ENCODE assay signal across 8 cellular contexts in the genomic region with DNA sequence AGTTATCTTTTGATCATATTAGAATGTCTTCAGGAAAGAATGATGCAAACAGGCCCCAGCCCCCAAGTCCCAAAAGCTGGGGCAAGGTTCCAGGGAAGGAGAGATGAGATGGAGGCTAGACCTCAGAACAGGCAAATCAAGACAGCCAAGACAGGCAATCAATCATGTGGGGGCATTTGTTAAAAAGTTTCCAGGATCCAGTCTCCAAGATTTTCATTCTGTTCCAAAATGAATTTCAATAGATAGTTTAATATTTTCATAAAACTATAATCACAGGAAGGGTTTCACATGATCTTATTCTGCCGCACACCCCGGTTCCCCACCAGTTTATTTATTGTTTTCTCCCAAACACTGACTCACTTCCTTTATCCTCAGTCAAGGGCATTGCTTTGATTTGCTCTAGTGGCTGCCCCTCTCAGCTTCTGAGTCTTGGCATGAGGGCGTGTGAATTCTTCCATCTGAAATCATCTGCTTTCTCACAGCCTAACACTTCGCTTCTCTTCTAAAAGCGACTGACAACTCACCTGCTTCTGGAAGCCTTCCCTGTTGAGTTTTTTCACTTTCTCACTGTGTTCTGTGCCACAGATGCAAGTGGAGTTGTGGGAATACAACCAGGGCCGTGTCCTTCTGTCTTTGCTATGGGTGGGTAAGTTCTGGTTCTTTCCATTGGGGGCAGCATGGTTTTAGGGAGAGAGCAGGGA. TPM values are rescaled to one million over a fixed set of nuclear protein-coding genes. Genes with fewer than 3 reads are reported as not detected.
DNase-seq lines count a peak whose midpoint lies in the region; ATAC-seq and TF ChIP-seq lines count a peak whose summit lies in the region.

No MANE protein-coding gene starts in this region.

- H3K27ac Mint-ChIP-seq in activated CD8-positive, alpha-beta memory T cell treated with anti-CD3 and anti-CD28 coated beads, Interleukin-2, amount 10 ng/mL, durations not matched to agents 7 days and 5 days, result no peak overlapping the region
- H3K27ac Mint-ChIP-seq in mesothelial cell of epicardium, result peak overlapping the region; percentile 98

- H3K27me3 Mint-ChIP-seq in activated CD8-positive, alpha-beta memory T cell treated with anti-CD3 and anti-CD28 coated beads, Interleukin-2, amount 10 ng/mL, durations not matched to agents 7 days and 5 days, result peaks cover 14% of the 10 kb centered on the region
- no peaks in the 10 kb centered on the region for H3K27me3 Mint-ChIP-seq in mesothelial cell of epicardium (ENCODE audit: low read depth)

- no peak for ATAC-seq in activated CD8-positive, alpha-beta memory T cell treated with anti-CD3 and anti-CD28 coated beads, Interleukin-2, amount 10 ng/mL, durations not matched to agents 7 days and 5 days
- ATAC-seq in GM18858 (IDR thresholded peaks at IDR 0.05; ENCODE audit: unreplicated experiment) (no peak), GM18907 (IDR thresholded peaks at IDR 0.05; ENCODE audit: unreplicated experiment) (no peak), HG02623 (IDR thresholded peaks at IDR 0.05; ENCODE audit: unreplicated experiment) (no peak)

- TF ChIP-seq CTCF in mesothelial cell of epicardium (IDR thresholded peaks at IDR 0.05; ENCODE audit: unreplicated experiment), result peak; percentile 58

- no peaks in the 10 kb centered on the region for H3K9me3 Mint-ChIP-seq in activated CD8-positive, alpha-beta memory T cell treated with anti-CD3 and anti-CD28 coated beads, Interleukin-2, amount 10 ng/mL, durations not matched to agents 7 days and 5 days (ENCODE audit: low read depth)
- H3K9me3 Mint-ChIP-seq in mesothelial cell of epicardium, result no peaks in the 10 kb centered on the region

- CTCF ChIA-PET in activated CD8-positive, alpha-beta memory T cell treated with anti-CD3 and anti-CD28 coated beads, Interleukin-2, amount 10 ng/mL, durations not matched to agents 7 days and 5 days (lab: Charles Lee), result interaction anchor here (0.9 to 3.9 kb wide), 5 partner anchors 11 to 356 kb away, joined by 3 to 37 read pairs (median 3); partner anchors contain the start of genes NOB1 and TERF2

- DNase-seq in activated CD8-positive, alpha-beta memory T cell treated with anti-CD3 and anti-CD28 coated beads for 24 hours, result peak; percentile 54
- no peak for DNase-seq in activated CD8-positive, alpha-beta memory T cell treated with anti-CD3 and anti-CD28 coated beads, Interleukin-2, amount 10 ng/mL, durations not matched to agents 7 days and 5 days
- DNase-seq in OCI-M1 (lab: John Stamatoyannopoulos, UW), result peak; percentile 58
- DNase-seq in ecto neural progenitor cell (ENCODE audit: low spot score), result peak; percentile 58
- peak in 1 of 2 experiments; percentile 56 for DNase-seq in mesothelial cell of epicardium (ENCODE audit: low spot score in 2 of 2, unreplicated experiment in 2 of 2)

- H3K4me3 Mint-ChIP-seq in activated CD8-positive, alpha-beta memory T cell treated with anti-CD3 and anti-CD28 coated beads, Interleukin-2, amount 10 ng/mL, durations not matched to agents 7 days and 5 days, result no peak overlapping the region
- H3K4me3 Mint-ChIP-seq in mesothelial cell of epicardium, result no peak overlapping the region

- no peaks in the 10 kb centered on the region for H3K36me3 Mint-ChIP-seq in activated CD8-positive, alpha-beta memory T cell treated with anti-CD3 and anti-CD28 coated beads, Interleukin-2, amount 10 ng/mL, durations not matched to agents 7 days and 5 days
- H3K36me3 Mint-ChIP-seq in mesothelial cell of epicardium, result no peaks in the 10 kb centered on the region

- peaks cover 24% of the 10 kb centered on the region for H3K4me1 Mint-ChIP-seq in activated CD8-positive, alpha-beta memory T cell treated with anti-CD3 and anti-CD28 coated beads, Interleukin-2, amount 10 ng/mL, durations not matched to agents 7 days and 5 days
- peaks cover 43% of the 10 kb centered on the region for H3K4me1 Mint-ChIP-seq in mesothelial cell of epicardium

RNA-seq across cellular contexts. Expression of gene TERF2, which starts 12.2 kb away (rescaled TPM):
- 10 to 100 TPM; 48.7 to 58.2 TPM for total RNA-seq in activated CD8-positive, alpha-beta memory T cell treated with anti-CD3 and anti-CD28 coated beads, Interleukin-2, amount 10 ng/mL, durations not matched to agents 7 days and 5 days
- 36.8 to 42.4 TPM (median 39.2 TPM) in 3 replicates for total RNA-seq in mesothelial cell of epicardium

RNA-seq across cellular contexts. Expression of gene CYB5B, which starts 26.4 kb away (rescaled TPM):
- 100 to 1,000 TPM; 149 to 189 TPM for total RNA-seq in activated CD8-positive, alpha-beta memory T cell treated with anti-CD3 and anti-CD28 coated beads, Interleukin-2, amount 10 ng/mL, durations not matched to agents 7 days and 5 days
- 96.6 to 102 TPM (median 101 TPM) in 3 replicates for total RNA-seq in mesothelial cell of epicardium

RNA-seq across cellular contexts. Expression of gene TMED6, which starts 46.4 kb away (rescaled TPM):
- total RNA-seq in activated CD8-positive, alpha-beta memory T cell treated with anti-CD3 and anti-CD28 coated beads, Interleukin-2, amount 10 ng/mL, durations not matched to agents 7 days and 5 days, result 1 to 10 TPM; 1.5 TPM
- total RNA-seq in mesothelial cell of epicardium, result 1.2 to 1.7 TPM (median 1.4 TPM) in 3 replicates

RNA-seq across cellular contexts. Expression of gene NIP7, which starts 58.4 kb away (rescaled TPM):
- 10 to 100 TPM; 36.2 to 48.8 TPM for total RNA-seq in activated CD8-positive, alpha-beta memory T cell treated with anti-CD3 and anti-CD28 coated beads, Interleukin-2, amount 10 ng/mL, durations not matched to agents 7 days and 5 days
- 27.2 to 31.4 TPM (median 30.5 TPM) in 3 replicates for total RNA-seq in mesothelial cell of epicardium

RNA-seq across cellular contexts. Expression of gene COG8, which starts 58.6 kb away (rescaled TPM):
- 10 to 100 TPM; 27.6 to 32.7 TPM for total RNA-seq in activated CD8-positive, alpha-beta memory T cell treated with anti-CD3 and anti-CD28 coated beads, Interleukin-2, amount 10 ng/mL, durations not matched to agents 7 days and 5 days
- 48.2 to 49.4 TPM (median 49.0 TPM) in 3 replicates for total RNA-seq in mesothelial cell of epicardium
